ENCODE assay signal across 8 cellular contexts in the genomic region with DNA sequence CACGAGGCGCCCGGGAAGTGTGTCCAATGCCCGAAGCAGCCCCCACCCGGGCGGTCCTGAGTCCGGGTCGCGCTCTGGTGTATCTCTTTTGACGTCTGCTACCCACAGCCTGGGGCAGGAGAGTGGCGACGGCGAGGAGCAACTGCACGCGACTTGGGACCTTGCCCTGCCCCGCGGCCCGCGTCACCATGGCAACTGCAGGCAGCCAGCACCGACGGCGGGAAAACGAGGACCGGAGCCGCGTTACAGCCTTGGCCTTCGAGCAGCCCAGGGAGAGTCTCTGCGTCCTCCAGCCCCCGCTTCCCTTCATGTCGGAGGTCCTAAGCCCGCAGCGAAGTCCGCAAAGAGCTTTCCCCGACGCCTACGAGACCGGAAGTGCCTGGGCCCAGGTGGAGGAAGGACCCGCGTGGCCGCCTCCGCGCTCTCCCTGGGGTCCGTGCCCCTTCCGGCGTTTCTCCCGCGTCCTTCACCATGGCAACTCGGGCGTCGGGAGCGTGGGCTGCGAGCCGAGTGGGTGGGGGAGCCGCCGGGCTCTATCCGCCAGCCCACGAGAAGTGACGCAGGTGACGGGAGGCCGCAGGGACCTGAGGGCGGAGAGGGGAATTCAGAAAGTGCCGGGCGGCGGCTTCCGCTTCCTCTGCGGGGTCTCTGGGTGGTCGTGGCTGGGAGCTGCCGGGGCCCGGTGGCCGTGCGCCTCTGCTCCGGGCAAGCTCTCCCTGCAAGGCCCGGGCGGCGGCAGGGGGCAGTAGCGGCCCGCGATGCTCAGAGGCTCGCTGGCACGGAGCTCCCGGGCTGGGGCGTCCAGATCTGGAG.
DNase-seq lines count a peak whose midpoint lies in the region; ATAC-seq and TF ChIP-seq lines count a peak whose summit lies in the region.

No MANE protein-coding gene starts in this region.

- peak; percentile 92 for TF ChIP-seq CTCF in HEK293 (tag by site-specific recombination; IDR thresholded peaks at IDR 0.05)
- peak; percentile 49 for TF ChIP-seq CTCF in lung (IDR thresholded peaks at IDR 0.05; ENCODE audit: control extremely low read depth, extremely low read depth)

- no peaks in the 10 kb centered on the region for H3K27me3 ChIP-seq in lung (ENCODE audit: control insufficient read depth, insufficient read depth)

- H3K27ac ChIP-seq in HEK293 (ENCODE audit: extremely low read depth, low read depth, low read length) (peak overlapping the region; percentile 60; the same call in 1 of the 2 replicates), lung (ENCODE audit: low read depth in 1 of 2, low read length in 1 of 2) (no peak overlapping the region)

- peak; percentile 56 for ATAC-seq in lung (ENCODE audit: insufficient read depth, low FRiP score)

- H3K9me3 ChIP-seq in HEK293 (ENCODE audit: control insufficient read depth, insufficient read depth, low read depth, low read length) = no peaks in the 10 kb centered on the region
- H3K9me3 ChIP-seq in lung (ENCODE audit: control insufficient read depth in 2 of 2, insufficient read depth in 1 of 2, low read length in 1 of 2) = peaks cover 0 to 8% of the 10 kb centered on the region in 2 donors

- POLR2A ChIA-PET in HEK293 (lab: Yijun Ruan, JAX) = interaction anchor here (0.6 to 1.4 kb wide), 8 partner anchors 24 to 445 kb away, joined by 3 to 7 read pairs (median 3); a partner anchor contains a TSS

- H3K4me3 ChIP-seq in HEK293 (ENCODE audit: low read depth, low read length) (peak overlapping the region; percentile 52), lung (peak overlapping the region; percentile 33)

- DNase-seq in Daoy (ENCODE audit: low read depth) (peak; percentile 81), NCI-H2171 treated with DMSO at 0.1 percent for 48 hours (lab: John Stamatoyannopoulos, UW) (peak; percentile 71), ecto neural progenitor cell (ENCODE audit: low spot score) (peak; percentile 91), lung (ENCODE audit: low spot score) (peak; percentile 65), cortex of kidney (lab: John Stamatoyannopoulos, UW) (no peak)
- DNase-seq in activated CD4-positive, alpha-beta T cell treated with anti-CD3 and anti-CD28 coated beads, Interleukin-2, amount 50 U/mL, for 48 hours = peak; percentile 72 to 79
- DNase-seq in stimulated activated CD4-positive, alpha-beta T cell treated with anti-CD3 and anti-CD28 coated beads, TNF-alpha, amount 100 ng/mL, for 1 hour (ENCODE audit: low read depth in 3 of 3, low spot score in 1 of 3) = peak; percentile 11 to 66 (median 24)

- H3K4me1 ChIP-seq in HEK293 (ENCODE audit: control insufficient read depth, insufficient read depth, low read length) (0 out of 2 replicates have a peak, but pooled peaks cover 2% of the 10 kb centered on the region), lung (ENCODE audit: control insufficient read depth in 2 of 2, insufficient read depth in 2 of 2, low read length in 2 of 2) (peaks cover 0 to 4% of the 10 kb centered on the region in 2 donors)

- no peaks in the 10 kb centered on the region for H3K36me3 ChIP-seq in HEK293 (ENCODE audit: control insufficient read depth in 2 of 2, insufficient read depth in 1 of 2, low read length in 2 of 2)
- no peaks in the 10 kb centered on the region for H3K36me3 ChIP-seq in lung (ENCODE audit: control insufficient read depth in 2 of 2, insufficient read depth in 2 of 2, low read length in 2 of 2)

- 1 to 2% methylated on average over 81 to 82 of the region's 82 CpGs for WGBS in lung, 2 donors

- CTCF ChIA-PET in HEK293 (lab: Yijun Ruan, JAX) = interaction anchor here (0.5 to 6.4 kb wide), 55 partner anchors 10 to 480 kb away, joined by 3 to 68 read pairs (median 3); no protein-coding TSS in a partner anchor

TF ChIP-seq in HEK293, 187 proteins besides CTCF, POLR2A, EP300 and RAD21 (continues in another document):
- TF ChIP-seq SP7 (tag by site-specific recombination; IDR thresholded peaks at IDR 0.05) = peak; percentile 51; the same call in 1 of the 2 replicates
- 0 out of 2 replicates have a peak, but pooled peaks have one; percentile 32 for TF ChIP-seq KLF8 (tag by site-specific recombination; IDR thresholded peaks at IDR 0.05)
- peak; percentile 41; the same call in 1 of the 2 replicates for TF ChIP-seq SP3 (tag by site-specific recombination; IDR thresholded peaks at IDR 0.05)
- TF ChIP-seq, protein P1, sequence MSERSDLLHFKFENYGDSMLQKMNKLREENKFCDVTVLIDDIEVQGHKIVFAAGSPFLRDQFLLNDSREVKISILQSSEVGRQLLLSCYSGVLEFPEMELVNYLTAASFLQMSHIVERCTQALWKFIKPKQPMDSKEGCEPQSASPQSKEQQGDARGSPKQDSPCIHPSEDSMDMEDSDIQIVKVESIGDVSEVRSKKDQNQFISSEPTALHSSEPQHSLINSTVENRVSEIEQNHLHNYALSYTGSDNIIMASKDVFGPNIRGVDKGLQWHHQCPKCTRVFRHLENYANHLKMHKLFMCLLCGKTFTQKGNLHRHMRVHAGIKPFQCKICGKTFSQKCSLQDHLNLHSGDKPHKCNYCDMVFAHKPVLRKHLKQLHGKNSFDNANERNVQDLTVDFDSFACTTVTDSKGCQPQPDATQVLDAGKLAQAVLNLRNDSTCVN (tag by site-specific recombination; optimal IDR thresholded peaks at IDR 0.05) = peak; percentile 93
- peak; percentile 18; the same call in 1 of the 2 replicates for TF ChIP-seq OSR2 (tag by site-specific recombination; IDR thresholded peaks at IDR 0.05)
- TF ChIP-seq, protein P2, sequence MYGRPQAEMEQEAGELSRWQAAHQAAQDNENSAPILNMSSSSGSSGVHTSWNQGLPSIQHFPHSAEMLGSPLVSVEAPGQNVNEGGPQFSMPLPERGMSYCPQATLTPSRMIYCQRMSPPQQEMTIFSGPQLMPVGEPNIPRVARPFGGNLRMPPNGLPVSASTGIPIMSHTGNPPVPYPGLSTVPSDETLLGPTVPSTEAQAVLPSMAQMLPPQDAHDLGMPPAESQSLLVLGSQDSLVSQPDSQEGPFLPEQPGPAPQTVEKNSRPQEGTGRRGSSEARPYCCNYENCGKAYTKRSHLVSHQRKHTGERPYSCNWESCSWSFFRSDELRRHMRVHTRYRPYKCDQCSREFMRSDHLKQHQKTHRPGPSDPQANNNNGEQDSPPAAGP (tag by site-specific recombination; IDR thresholded peaks at IDR 0.05) = 0 out of 2 replicates have a peak, but pooled peaks have one; percentile 38
- TF ChIP-seq ZNF510 (tag by site-specific recombination; IDR thresholded peaks at IDR 0.05; ENCODE audit: insufficient replicate concordance) = no peak
- peak; percentile 99 for TF ChIP-seq ZFHX2 (tag by site-specific recombination; conservative IDR thresholded peaks at IDR 0.05)
- TF ChIP-seq, protein P3, sequence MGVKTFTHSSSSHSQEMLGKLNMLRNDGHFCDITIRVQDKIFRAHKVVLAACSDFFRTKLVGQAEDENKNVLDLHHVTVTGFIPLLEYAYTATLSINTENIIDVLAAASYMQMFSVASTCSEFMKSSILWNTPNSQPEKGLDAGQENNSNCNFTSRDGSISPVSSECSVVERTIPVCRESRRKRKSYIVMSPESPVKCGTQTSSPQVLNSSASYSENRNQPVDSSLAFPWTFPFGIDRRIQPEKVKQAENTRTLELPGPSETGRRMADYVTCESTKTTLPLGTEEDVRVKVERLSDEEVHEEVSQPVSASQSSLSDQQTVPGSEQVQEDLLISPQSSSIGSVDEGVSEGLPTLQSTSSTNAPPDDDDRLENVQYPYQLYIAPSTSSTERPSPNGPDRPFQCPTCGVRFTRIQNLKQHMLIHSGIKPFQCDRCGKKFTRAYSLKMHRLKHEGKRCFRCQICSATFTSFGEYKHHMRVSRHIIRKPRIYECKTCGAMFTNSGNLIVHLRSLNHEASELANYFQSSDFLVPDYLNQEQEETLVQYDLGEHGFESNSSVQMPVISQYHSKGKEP (tag by site-specific recombination; IDR thresholded peaks at IDR 0.05) = no peak
- TF ChIP-seq ZNF600 (tag by site-specific recombination; IDR thresholded peaks at IDR 0.05) = 0 out of 2 replicates have a peak, but pooled peaks have one; percentile 17
- peak; percentile 66; the same call in 1 of the 2 replicates for TF ChIP-seq ZBTB48 (tag by site-specific recombination; IDR thresholded peaks at IDR 0.05)
- peak; percentile 56; the same call in 1 of the 2 replicates for TF ChIP-seq MYNN (tag by site-specific recombination; IDR thresholded peaks at IDR 0.05; ENCODE audit: borderline replicate concordance)
- peak; percentile 24; the same call in 1 of the 2 replicates for TF ChIP-seq ZNF391 (tag by site-specific recombination; IDR thresholded peaks at IDR 0.05; ENCODE audit: borderline replicate concordance, low read depth)
- TF ChIP-seq ZNF843 (tag by site-specific recombination; IDR thresholded peaks at IDR 0.05) = peak; percentile 26; the same call in 1 of the 2 replicates
- no peak for TF ChIP-seq ZNF529 (tag by site-specific recombination; IDR thresholded peaks at IDR 0.05; ENCODE audit: insufficient replicate concordance)
- no peak for TF ChIP-seq ZNF558 (tag by site-specific recombination; IDR thresholded peaks at IDR 0.05)
- TF ChIP-seq ZNF660 (tag by site-specific recombination; IDR thresholded peaks at IDR 0.05) = 0 out of 2 replicates have a peak, but pooled peaks have one; percentile 20
- TF ChIP-seq GLIS2 (tag by site-specific recombination; IDR thresholded peaks at IDR 0.05) = peak; percentile 94
- no peak for TF ChIP-seq ZNF341 (tag by site-specific recombination; IDR thresholded peaks at IDR 0.05; ENCODE audit: low read depth)
- TF ChIP-seq ZNF2 (tag by site-specific recombination; IDR thresholded peaks at IDR 0.05) = 0 out of 2 replicates have a peak, but pooled peaks have one; percentile 66
- TF ChIP-seq ZFP69B (tag by site-specific recombination; IDR thresholded peaks at IDR 0.05) = 0 out of 2 replicates have a peak, but pooled peaks have one; percentile 34
- peak; percentile 98 for TF ChIP-seq EGR2 (tag by site-specific recombination; IDR thresholded peaks at IDR 0.05; ENCODE audit: low read depth)
- TF ChIP-seq, protein P4, sequence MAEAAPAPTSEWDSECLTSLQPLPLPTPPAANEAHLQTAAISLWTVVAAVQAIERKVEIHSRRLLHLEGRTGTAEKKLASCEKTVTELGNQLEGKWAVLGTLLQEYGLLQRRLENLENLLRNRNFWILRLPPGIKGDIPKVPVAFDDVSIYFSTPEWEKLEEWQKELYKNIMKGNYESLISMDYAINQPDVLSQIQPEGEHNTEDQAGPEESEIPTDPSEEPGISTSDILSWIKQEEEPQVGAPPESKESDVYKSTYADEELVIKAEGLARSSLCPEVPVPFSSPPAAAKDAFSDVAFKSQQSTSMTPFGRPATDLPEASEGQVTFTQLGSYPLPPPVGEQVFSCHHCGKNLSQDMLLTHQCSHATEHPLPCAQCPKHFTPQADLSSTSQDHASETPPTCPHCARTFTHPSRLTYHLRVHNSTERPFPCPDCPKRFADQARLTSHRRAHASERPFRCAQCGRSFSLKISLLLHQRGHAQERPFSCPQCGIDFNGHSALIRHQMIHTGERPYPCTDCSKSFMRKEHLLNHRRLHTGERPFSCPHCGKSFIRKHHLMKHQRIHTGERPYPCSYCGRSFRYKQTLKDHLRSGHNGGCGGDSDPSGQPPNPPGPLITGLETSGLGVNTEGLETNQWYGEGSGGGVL (tag by site-specific recombination; IDR thresholded peaks at IDR 0.05) = peak; percentile 55; the same call in 1 of the 2 replicates
